Comparison of ENCODE assay signal across 21 cellular contexts in the genomic region with DNA sequence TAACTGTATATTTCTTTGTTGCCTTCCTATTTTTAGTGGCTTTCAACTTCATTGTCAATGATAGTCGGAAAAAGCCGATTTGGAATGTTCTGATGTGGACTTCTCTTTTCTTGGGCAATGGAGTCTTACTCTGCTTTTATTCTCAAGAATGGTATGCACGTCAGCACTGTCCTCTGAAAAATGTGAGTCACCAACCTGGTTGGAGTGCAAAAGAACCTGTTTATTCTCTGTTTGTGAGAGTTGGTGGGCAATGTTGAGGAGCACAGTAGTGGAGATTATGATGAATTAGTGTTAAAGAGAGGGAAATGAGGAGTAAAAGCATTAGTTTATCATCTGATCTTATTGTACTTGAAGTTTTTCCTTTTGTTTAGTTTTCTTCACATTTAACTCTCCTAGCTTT. TPM values are rescaled to one million over a fixed set of nuclear protein-coding genes. Genes with fewer than 3 reads are reported as not detected.
DNase-seq lines count a peak whose midpoint lies in the region; ATAC-seq and TF ChIP-seq lines count a peak whose summit lies in the region.
"Had no signal": no experiment of that assay in that cellular context is flagged by ENCODE, and none has a peak within 500 bp of the region (broad histone marks: within the 10 kb centered on the region; RNA-seq: fewer than 3 reads in every experiment).

No MANE protein-coding gene starts in this region.

- no peaks in the 10 kb centered on the region for H3K27me3 Mint-ChIP-seq in activated CD4-positive, alpha-beta T cell treated with anti-CD3 and anti-CD28 coated beads for 36 hours
- H3K27me3 Mint-ChIP-seq in CD4-positive, CD25-positive, alpha-beta regulatory T cell, result no peaks in the 10 kb centered on the region
- no peaks in the 10 kb centered on the region for H3K27me3 Mint-ChIP-seq in activated naive CD8-positive, alpha-beta T cell treated with anti-CD3 and anti-CD28 coated beads, Interleukin-2, amount 50 U/mL, for 24 hours

- no peaks in the 10 kb centered on the region for H3K9me3 Mint-ChIP-seq in activated CD4-positive, alpha-beta T cell treated with anti-CD3 and anti-CD28 coated beads for 36 hours (ENCODE audit: low read depth)
- H3K9me3 Mint-ChIP-seq in CD4-positive, CD25-positive, alpha-beta regulatory T cell, result no peaks in the 10 kb centered on the region
- no peaks in the 10 kb centered on the region for H3K9me3 Mint-ChIP-seq in activated naive CD8-positive, alpha-beta T cell treated with anti-CD3 and anti-CD28 coated beads, Interleukin-2, amount 50 U/mL, for 24 hours
- H3K9me3 Mint-ChIP-seq: H9 had no signal

- no peaks in the 10 kb centered on the region for H3K4me1 ChIP-seq in CD4-positive, CD25-positive, alpha-beta regulatory T cell (ENCODE audit: control insufficient read depth, insufficient read depth, low read length, poor library complexity, severe bottlenecking)
- H3K4me1 ChIP-seq in foreskin keratinocyte, result no peaks in the 10 kb centered on the region

- CTCF ChIA-PET in activated CD4-positive, alpha-beta T cell treated with anti-CD3 and anti-CD28 coated beads for 36 hours (lab: Charles Lee), result interaction anchor here (1.5 kb wide), 1 partner anchor 14 kb away, joined by 5 read pairs; a partner anchor contains a TSS

- no peak for TF ChIP-seq CTCF in foreskin keratinocyte (conservative IDR thresholded peaks at IDR 0.05)

- H3K9me3 ChIP-seq in CD4-positive, CD25-positive, alpha-beta regulatory T cell (ENCODE audit: control insufficient read depth in 2 of 2, low read length in 2 of 2), result no peaks in the 10 kb centered on the region

- H3K4me3 ChIP-seq in CD4-positive, CD25-positive, alpha-beta regulatory T cell (ENCODE audit: low read depth, low read length), result no peak overlapping the region
- H3K4me3 ChIP-seq: PC-9 had no signal

- peaks cover 40% of the 10 kb centered on the region for H3K36me3 Mint-ChIP-seq in activated CD4-positive, alpha-beta T cell treated with anti-CD3 and anti-CD28 coated beads for 36 hours (ENCODE audit: low read depth)
- H3K36me3 Mint-ChIP-seq in CD4-positive, CD25-positive, alpha-beta regulatory T cell, result peaks cover 62% of the 10 kb centered on the region
- H3K36me3 Mint-ChIP-seq in activated naive CD8-positive, alpha-beta T cell treated with anti-CD3 and anti-CD28 coated beads, Interleukin-2, amount 50 U/mL, for 24 hours (ENCODE audit: low read depth), result peaks cover 42% of the 10 kb centered on the region

- POLR2A ChIA-PET in activated CD4-positive, alpha-beta T cell treated with anti-CD3 and anti-CD28 coated beads for 36 hours (lab: Charles Lee), result no interaction called here

- peak overlapping the region; percentile 68 for H3K27ac Mint-ChIP-seq in activated CD4-positive, alpha-beta T cell treated with anti-CD3 and anti-CD28 coated beads for 36 hours
- peak overlapping the region; percentile 39 to 75 (median 49) for H3K27ac Mint-ChIP-seq in CD4-positive, CD25-positive, alpha-beta regulatory T cell
- peak overlapping the region; percentile 50 for H3K27ac Mint-ChIP-seq in activated naive CD8-positive, alpha-beta T cell treated with anti-CD3 and anti-CD28 coated beads, Interleukin-2, amount 50 U/mL, for 24 hours
- H3K27ac Mint-ChIP-seq: H9 had no signal

- peak; percentile 68 for ATAC-seq in activated CD4-positive, alpha-beta T cell treated with anti-CD3 and anti-CD28 coated beads for 36 hours
- no peak for ATAC-seq in CD4-positive, CD25-positive, alpha-beta regulatory T cell (ENCODE audit: low read depth in 2 of 2)
- peak; percentile 36 for ATAC-seq in activated naive CD8-positive, alpha-beta T cell treated with anti-CD3 and anti-CD28 coated beads, Interleukin-2, amount 50 U/mL, for 24 hours
- ATAC-seq in foreskin keratinocyte (peak; percentile 39), HG02981 (IDR thresholded peaks at IDR 0.05; ENCODE audit: unreplicated experiment) (no peak)

- no peak for DNase-seq in activated CD4-positive, alpha-beta T cell treated with anti-CD3 and anti-CD28 coated beads for 36 hours
- no peak for DNase-seq in activated CD4-positive, alpha-beta T cell treated with anti-CD3 and anti-CD28 coated beads for 48 hours
- DNase-seq in CD4-positive, CD25-positive, alpha-beta regulatory T cell, result no peak
- DNase-seq in activated naive CD8-positive, alpha-beta T cell treated with anti-CD3 and anti-CD28 coated beads, Interleukin-2, amount 50 U/mL, for 24 hours, result no peak
- DNase-seq in foreskin keratinocyte (peak in 1 of 2 donors; percentile 7), HuH-7.5 (ENCODE audit: low spot score) (no peak), kidney glomerular epithelial cell (lab: John Stamatoyannopoulos, UW) (no peak)
- DNase-seq: AML-193, COR-L47, DMS 273 treated with DMSO at 0.1 percent for 48 hours, H9, NCI-H1417, NCI-H187, NCI-H226, NCI-H524, PC-9 had no signal

- H3K4me3 Mint-ChIP-seq in activated CD4-positive, alpha-beta T cell treated with anti-CD3 and anti-CD28 coated beads for 36 hours, result no peak overlapping the region
- H3K4me3 Mint-ChIP-seq in CD4-positive, CD25-positive, alpha-beta regulatory T cell, result no peak overlapping the region
- H3K4me3 Mint-ChIP-seq in activated naive CD8-positive, alpha-beta T cell treated with anti-CD3 and anti-CD28 coated beads, Interleukin-2, amount 50 U/mL, for 24 hours, result no peak overlapping the region
- H3K4me3 Mint-ChIP-seq: H9 had no signal

- H3K36me3 ChIP-seq in CD4-positive, CD25-positive, alpha-beta regulatory T cell (ENCODE audit: control insufficient read depth, insufficient read depth, low read length), result peaks cover 67% of the 10 kb centered on the region

- intact Hi-C loops in activated CD4-positive, alpha-beta T cell treated with anti-CD3 and anti-CD28 coated beads for 36 hours (cut with DNase I, micrococcal nuclease), result loop anchor here in 1 of 2 experiments (10.0 kb wide), 1 partner anchor 576 kb away; no protein-coding TSS in a partner anchor

- no peaks in the 10 kb centered on the region for H3K27me3 ChIP-seq in CD4-positive, CD25-positive, alpha-beta regulatory T cell (ENCODE audit: control insufficient read depth, insufficient read depth, low read length)
- H3K27me3 ChIP-seq in foreskin keratinocyte, result no peaks in the 10 kb centered on the region

- peaks cover 13% of the 10 kb centered on the region for H3K4me1 Mint-ChIP-seq in activated CD4-positive, alpha-beta T cell treated with anti-CD3 and anti-CD28 coated beads for 36 hours
- peaks cover 2 to 14% (median 3%) of the 10 kb centered on the region in 4 donors for H3K4me1 Mint-ChIP-seq in CD4-positive, CD25-positive, alpha-beta regulatory T cell
- peaks cover 8% of the 10 kb centered on the region for H3K4me1 Mint-ChIP-seq in activated naive CD8-positive, alpha-beta T cell treated with anti-CD3 and anti-CD28 coated beads, Interleukin-2, amount 50 U/mL, for 24 hours
- H3K4me1 Mint-ChIP-seq: H9 had no signal

- H3K27ac ChIP-seq in CD4-positive, CD25-positive, alpha-beta regulatory T cell (ENCODE audit: insufficient read depth, low read length, poor library complexity, severe bottlenecking), result no peak overlapping the region
- no peak overlapping the region for H3K27ac ChIP-seq in foreskin keratinocyte
- H3K27ac ChIP-seq: 22Rv1, C4-2B, KMS-11, PC-9 had no signal

RNA-seq across cellular contexts. Expression of a gene that starts 14.5 kb away (rescaled TPM):
- under 1 TPM; 0.37 to 0.47 TPM for total RNA-seq in activated CD4-positive, alpha-beta T cell treated with anti-CD3 and anti-CD28 coated beads for 36 hours
- total RNA-seq in CD4-positive, CD25-positive, alpha-beta regulatory T cell, result not detected
- not detected for polyA plus RNA-seq in CD4-positive, CD25-positive, alpha-beta regulatory T cell
- 0.21 and 0.31 TPM in 2 replicates for total RNA-seq in foreskin keratinocyte
- polyA plus RNA-seq in foreskin keratinocyte, result 0.09 TPM in 1 of 2 replicates, not detected in the other
- total RNA-seq: HT-29 had no signal

RNA-seq across cellular contexts. Expression of a gene that starts 57.7 kb away (rescaled TPM):
- 10 to 100 TPM; 49.8 to 52.0 TPM for total RNA-seq in activated CD4-positive, alpha-beta T cell treated with anti-CD3 and anti-CD28 coated beads for 36 hours
- 40.7 TPM for total RNA-seq in CD4-positive, CD25-positive, alpha-beta regulatory T cell
- polyA plus RNA-seq in CD4-positive, CD25-positive, alpha-beta regulatory T cell, result 100 to 1,000 TPM in 1 of 4 donors, 10 to 100 TPM in 3; 72.0 to 118 (median 85.3) TPM
- total RNA-seq in foreskin keratinocyte, result 60.2 and 66.8 TPM in 2 replicates
- polyA plus RNA-seq in foreskin keratinocyte, result 10.1 and 14.6 TPM in 2 replicates

Comparison
In these comparisons a context has a peak if more than half of its experiments do, and no peak if none do; other contexts are left out.
1. ATAC-seq: peak in activated CD4-positive, alpha-beta T cell treated with anti-CD3 and anti-CD28 coated beads for 36 hours (single experiment), activated naive CD8-positive, alpha-beta T cell treated with anti-CD3 and anti-CD28 coated beads, Interleukin-2, amount 50 U/mL, for 24 hours (single experiment) and foreskin keratinocyte (single experiment); none in CD4-positive, CD25-positive, alpha-beta regulatory T cell (0 of 2) and HG02981 (single experiment).
2. Peak in every context shown above with its lines, with median percentiles within 50 percentile points of each other: H3K27ac Mint-ChIP-seq.